ENCODE assay signal across 21 cellular contexts in genomic region chr6:67888546-67888885, GRCh38.
"Had no signal": no experiment of that assay in that cellular context is flagged by ENCODE, and none has a peak within 500 bp of the region (broad histone marks: within the 10 kb centered on the region; RNA-seq: fewer than 3 reads in every experiment).

No MANE protein-coding gene starts in this region.

- DNase-seq: activated CD4-positive, alpha-beta memory T cell treated with anti-CD3 and anti-CD28 coated beads for 36 hours; activated CD4-positive, alpha-beta T cell treated with anti-CD3 and anti-CD28 coated beads, Interleukin-2, amount 10 ng/mL, durations not matched to agents 24 days and 14 days; activated CD4-positive, CD25-positive, alpha-beta regulatory T cell treated with anti-CD3 and anti-CD28 coated beads, Interleukin-2, amount 50 U/mL, for 72 hours; activated CD8-positive, alpha-beta memory T cell treated with anti-CD3 and anti-CD28 coated beads, Interleukin-2, amount 50 U/mL, for 4 hours; activated effector memory CD4-positive, alpha-beta T cell treated with anti-CD3 and anti-CD28 coated beads, Interleukin-2, amount 50 U/mL, for 16 hours; activated naive CD4-positive, alpha-beta T cell treated with anti-CD3 and anti-CD28 coated beads, Interleukin-2, amount 50 U/mL, for 16 hours; activated T-cell treated with anti-CD3 and anti-CD28 coated beads, Interleukin-2, amount 50 U/mL, for 1 hour; amygdala; caudate nucleus; endodermal cell; foreskin keratinocyte; heart left ventricle; hypothalamus; immature natural killer cell; naive thymus-derived CD8-positive, alpha-beta T cell; right cardiac atrium; spleen; stimulated activated naive CD4-positive, alpha-beta T cell had no signal

- H3K36me3 Mint-ChIP-seq: activated CD4-positive, alpha-beta memory T cell treated with anti-CD3 and anti-CD28 coated beads for 36 hours; naive thymus-derived CD8-positive, alpha-beta T cell had no signal

- H3K4me1 ChIP-seq: esophagus muscularis mucosa, foreskin keratinocyte, heart left ventricle, spleen, tibial nerve had no signal

- H3K9me3 ChIP-seq: esophagus muscularis mucosa, tibial nerve had no signal

- H3K27me3 Mint-ChIP-seq: activated CD4-positive, alpha-beta memory T cell treated with anti-CD3 and anti-CD28 coated beads for 36 hours; activated CD4-positive, alpha-beta T cell treated with anti-CD3 and anti-CD28 coated beads, Interleukin-2, amount 10 ng/mL, durations not matched to agents 24 days and 14 days; naive thymus-derived CD8-positive, alpha-beta T cell had no signal

- H3K36me3 ChIP-seq: esophagus muscularis mucosa, heart left ventricle, spleen, tibial nerve had no signal

- ATAC-seq: foreskin keratinocyte; heart left ventricle; naive thymus-derived CD8-positive, alpha-beta T cell; right cardiac atrium had no signal

- H3K4me1 Mint-ChIP-seq: activated CD4-positive, alpha-beta T cell treated with anti-CD3 and anti-CD28 coated beads, Interleukin-2, amount 10 ng/mL, durations not matched to agents 24 days and 14 days; endodermal cell; immature natural killer cell; naive thymus-derived CD8-positive, alpha-beta T cell had no signal

- H3K27ac ChIP-seq: esophagus muscularis mucosa, foreskin keratinocyte, heart left ventricle, spleen, tibial nerve had no signal

- H3K27me3 ChIP-seq: esophagus muscularis mucosa, foreskin keratinocyte, heart left ventricle, spleen, tibial nerve had no signal

- H3K4me3 Mint-ChIP-seq: activated CD4-positive, alpha-beta memory T cell treated with anti-CD3 and anti-CD28 coated beads for 36 hours; activated CD4-positive, alpha-beta T cell treated with anti-CD3 and anti-CD28 coated beads, Interleukin-2, amount 10 ng/mL, durations not matched to agents 24 days and 14 days; activated T-helper 1 cell treated with anti-CD3 and anti-CD28 coated beads, Interleukin-12 subunit alpha, Interleukin-12 subunit beta, Interleukin-2, Interleukin-4 antibody, amounts not matched to agents 30 ng/mL and 10 ng/mL and 1 ng/mL, durations not matched to agents 14 hours and 24 hours and 36 hours; endodermal cell; immature natural killer cell; naive thymus-derived CD8-positive, alpha-beta T cell had no signal

- H3K27ac Mint-ChIP-seq: activated CD4-positive, alpha-beta memory T cell treated with anti-CD3 and anti-CD28 coated beads for 36 hours; activated CD4-positive, alpha-beta T cell treated with anti-CD3 and anti-CD28 coated beads, Interleukin-2, amount 10 ng/mL, durations not matched to agents 24 days and 14 days; activated T-helper 1 cell treated with anti-CD3 and anti-CD28 coated beads, Interleukin-12 subunit alpha, Interleukin-12 subunit beta, Interleukin-2, Interleukin-4 antibody, amounts not matched to agents 30 ng/mL and 10 ng/mL and 1 ng/mL, durations not matched to agents 14 hours and 24 hours and 36 hours; endodermal cell; immature natural killer cell; naive thymus-derived CD8-positive, alpha-beta T cell had no signal

- H3K4me3 ChIP-seq: esophagus muscularis mucosa, heart left ventricle, spleen, tibial nerve had no signal
